In the genomic region with DNA sequence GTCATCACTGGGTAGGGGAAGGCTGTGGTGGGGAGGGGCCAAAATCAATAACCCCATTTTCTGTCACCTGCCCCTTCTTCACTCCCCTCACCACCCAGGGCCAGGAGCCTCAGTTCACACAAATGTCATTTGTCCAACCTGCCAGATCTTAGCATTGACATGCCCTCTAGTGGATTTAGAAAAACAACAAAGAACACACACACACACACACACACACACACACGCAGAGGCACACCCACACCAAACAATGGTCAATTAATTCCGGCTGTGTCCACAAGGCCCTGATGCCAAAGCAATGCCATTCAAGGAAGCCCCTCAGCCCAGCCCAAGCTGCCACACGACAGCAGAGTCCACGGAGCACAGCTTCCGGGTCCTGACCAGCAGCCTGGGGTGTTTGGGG, we compare ENCODE assay signal across 15 cellular contexts.
"Had no signal": no experiment of that assay in that cellular context is flagged by ENCODE, and none has a peak within 500 bp of the region (broad histone marks: within the 10 kb centered on the region; RNA-seq: fewer than 3 reads in every experiment).

No MANE protein-coding gene starts in this region.

- H3K9me3 ChIP-seq: adrenal gland, breast epithelium, gastrocnemius medialis had no signal

- DNase-seq: activated CD4-positive, alpha-beta T cell treated with anti-CD3 and anti-CD28 coated beads for 36 hours; activated CD4-positive, alpha-beta T cell treated with anti-CD3 and anti-CD28 coated beads, Interleukin-2, amount 50 U/mL, for 48 hours; activated gamma-delta T cell; adrenal gland; erythroblast; gastrocnemius medialis; head of caudate nucleus; kidney; retina; stimulated activated CD8-positive, alpha-beta memory T cell treated with anti-CD3 and anti-CD28 coated beads, Interleukin-4, amount 100 ng/mL, for 48 hours had no signal

- H3K27me3 ChIP-seq: adrenal gland, breast epithelium, gastrocnemius medialis had no signal

- H3K36me3 ChIP-seq: adrenal gland, breast epithelium, gastrocnemius medialis had no signal

- H3K4me1 ChIP-seq: adrenal gland, breast epithelium, gastrocnemius medialis had no signal

- H3K4me3 ChIP-seq: adrenal gland, breast epithelium, coronary artery, gastrocnemius medialis, lung had no signal

- ATAC-seq: activated CD4-positive, alpha-beta T cell treated with anti-CD3 and anti-CD28 coated beads for 36 hours; gastrocnemius medialis; left lobe of liver; WTC11 had no signal

- H3K27ac ChIP-seq: adrenal gland, breast epithelium, coronary artery, gastrocnemius medialis had no signal
